In genomic region chr1:52944566-52944965, GRCh38 we compare ENCODE assay signal across 21 cellular contexts. TPM values are rescaled to one million over a fixed set of nuclear protein-coding genes. Genes with fewer than 3 reads are reported as not detected.
A peak's percentile ranks its signal among the peaks of the same experiment; 100 is the strongest.
DNase-seq lines count a peak whose midpoint lies in the region; FAIRE-seq and TF ChIP-seq lines count a peak whose summit lies in the region.
"Had no signal": no experiment of that assay in that cellular context is flagged by ENCODE, and none has a peak within 500 bp of the region (broad histone marks: within the 10 kb centered on the region; RNA-seq: fewer than 3 reads in every experiment).

No MANE protein-coding gene starts in this region.

- peak; percentile 17 for DNase-seq in MCF 10A (ENCODE audit: unreplicated experiment)
- DNase-seq in breast epithelium (ENCODE audit: low spot score in 2 of 2) = no peak
- no peak for DNase-seq in astrocyte (ENCODE audit: low read depth)
- DNase-seq in mesothelial cell of epicardium (ENCODE audit: low spot score in 2 of 2, unreplicated experiment in 2 of 2) = no peak
- DNase-seq in COLO668 (lab: John Stamatoyannopoulos, UW; ENCODE audit: unreplicated experiment) = no peak
- no peak for DNase-seq in amygdala (lab: John Stamatoyannopoulos, UW)
- DNase-seq: CD4-positive, CD25-positive, alpha-beta regulatory T cell; CD8-positive, alpha-beta T cell; DMS53; DMS79 treated with DMSO at 0.1 percent for 48 hours; GF-D8; H9 had no signal

- H3K4me1 ChIP-seq in breast epithelium (no peaks in the 10 kb centered on the region), astrocyte (ENCODE audit: insufficient read depth, low read length) (no peaks in the 10 kb centered on the region)
- H3K4me1 ChIP-seq: BLaER1 had no signal

- H3K9me3 ChIP-seq in breast epithelium (no peaks in the 10 kb centered on the region), astrocyte (ENCODE audit: insufficient read depth, low read depth, low read length) (no peaks in the 10 kb centered on the region)
- H3K9me3 ChIP-seq: BLaER1 had no signal

- H3K4me2 ChIP-seq in astrocyte (ENCODE audit: low read length) = no peak overlapping the region
- H3K4me2 ChIP-seq: BLaER1, GM23338 had no signal

- CTCF ChIA-PET in MCF 10A (lab: Yijun Ruan, JAX) = interaction anchor here (0.7 to 1.2 kb wide), 2 partner anchors 12 to 23 kb away, joined by 3 to 5 read pairs; partner anchors contain the start of gene ECHDC2

- TF ChIP-seq CTCF in MCF 10A (IDR thresholded peaks at IDR 0.05; ENCODE audit: unreplicated experiment) (no peak), breast epithelium (IDR thresholded peaks at IDR 0.05) (no peak), astrocyte (IDR thresholded peaks at IDR 0.05; ENCODE audit: insufficient read depth, low read depth, low read length) (no peak), mesothelial cell of epicardium (IDR thresholded peaks at IDR 0.05; ENCODE audit: unreplicated experiment) (no peak)

- H3K36me3 Mint-ChIP-seq in MCF 10A (ENCODE audit: insufficient read depth, unreplicated experiment) (peaks cover 5% of the 10 kb centered on the region), astrocyte (ENCODE audit: low read depth, unreplicated experiment) (peaks cover 3% of the 10 kb centered on the region), mesothelial cell of epicardium (peaks cover 5% of the 10 kb centered on the region)

- H3K9me3 Mint-ChIP-seq in MCF 10A (ENCODE audit: unreplicated experiment) (no peaks in the 10 kb centered on the region), astrocyte (ENCODE audit: unreplicated experiment) (peaks cover 6% of the 10 kb centered on the region), mesothelial cell of epicardium (peaks cover 3% of the 10 kb centered on the region)
- H3K9me3 Mint-ChIP-seq: CD4-positive, CD25-positive, alpha-beta regulatory T cell; H9 had no signal

- H3K9ac ChIP-seq in astrocyte (ENCODE audit: low read length) = no peak overlapping the region
- H3K9ac ChIP-seq: BLaER1 had no signal

- H3K27me3 ChIP-seq in breast epithelium = no peaks in the 10 kb centered on the region
- H3K27me3 ChIP-seq in astrocyte (ENCODE audit: insufficient read depth, low read length) = no peaks in the 10 kb centered on the region
- H3K27me3 ChIP-seq: BLaER1 had no signal

- H3K4me3 ChIP-seq in breast epithelium = no peak overlapping the region
- no peak overlapping the region for H3K4me3 ChIP-seq in astrocyte (ENCODE audit: insufficient read depth, low read depth, low read length)
- H3K4me3 ChIP-seq: BLaER1, GM23338 had no signal

- H3K27me3 Mint-ChIP-seq in MCF 10A (ENCODE audit: insufficient read depth, unreplicated experiment) (no peaks in the 10 kb centered on the region), astrocyte (ENCODE audit: low read depth, unreplicated experiment) (no peaks in the 10 kb centered on the region), mesothelial cell of epicardium (ENCODE audit: low read depth) (no peaks in the 10 kb centered on the region)
- H3K27me3 Mint-ChIP-seq: B cell; CD4-positive, CD25-positive, alpha-beta regulatory T cell had no signal

- no peak for TF ChIP-seq POLR2A in breast epithelium (IDR thresholded peaks at IDR 0.05)

- H3K27ac ChIP-seq in breast epithelium (no peak overlapping the region), astrocyte (ENCODE audit: low read depth, low read length) (no peak overlapping the region)
- H3K27ac ChIP-seq: 22Rv1, BLaER1, C4-2B had no signal

- H3K4me1 Mint-ChIP-seq in MCF 10A (ENCODE audit: insufficient read depth, unreplicated experiment) = no peaks in the 10 kb centered on the region
- peaks cover 4% of the 10 kb centered on the region for H3K4me1 Mint-ChIP-seq in astrocyte (ENCODE audit: low read depth, unreplicated experiment)
- H3K4me1 Mint-ChIP-seq in mesothelial cell of epicardium = peaks cover 7% of the 10 kb centered on the region
- H3K4me1 Mint-ChIP-seq: B cell, GM23338 had no signal

- no peak overlapping the region for H2AFZ ChIP-seq in astrocyte (ENCODE audit: low read depth, low read length)
- H2AFZ ChIP-seq: GM23338 had no signal

- no peak overlapping the region for H3K4me3 Mint-ChIP-seq in MCF 10A (ENCODE audit: unreplicated experiment)
- H3K4me3 Mint-ChIP-seq in astrocyte (ENCODE audit: unreplicated experiment) = peak overlapping the region; percentile 50
- H3K4me3 Mint-ChIP-seq in mesothelial cell of epicardium = no peak overlapping the region
- H3K4me3 Mint-ChIP-seq: B cell; CD4-positive, CD25-positive, alpha-beta regulatory T cell; CD8-positive, alpha-beta T cell; GM23338; H9 had no signal

- POLR2A ChIA-PET in MCF 10A (lab: Yijun Ruan, JAX) = interaction anchor here (0.7 to 1.1 kb wide), 3 partner anchors 9 to 46 kb away, joined by 3 read pairs; no protein-coding TSS in a partner anchor

- H3K27ac Mint-ChIP-seq in MCF 10A (ENCODE audit: low read depth, unreplicated experiment) (no peak overlapping the region), astrocyte (ENCODE audit: unreplicated experiment) (no peak overlapping the region), mesothelial cell of epicardium (peak overlapping the region; percentile 48)
- H3K27ac Mint-ChIP-seq: B cell; CD4-positive, CD25-positive, alpha-beta regulatory T cell; CD8-positive, alpha-beta T cell; GM23338; H9 had no signal

- intact Hi-C loops in MCF 10A (cut with micrococcal nuclease) = no loop called here
- intact Hi-C loops in breast epithelium (cut with DNase I; ENCODE audit: low total_unique reads) = loop anchor here (5.0 kb wide), 1 partner anchor 703 kb away; no protein-coding TSS in a partner anchor

- FAIRE-seq in astrocyte (lab: Jason Lieb, UNC) = no peak
- FAIRE-seq: A204.1, GM12891, GM18507 had no signal

- no peaks in the 10 kb centered on the region for H3K79me2 ChIP-seq in astrocyte (ENCODE audit: insufficient read depth, low read length)

- H3K36me3 ChIP-seq in breast epithelium (no peaks in the 10 kb centered on the region), astrocyte (ENCODE audit: insufficient read depth, low read length) (no peaks in the 10 kb centered on the region)
- H3K36me3 ChIP-seq: BLaER1 had no signal

- BruUV-seq in MCF 10A (replicated peaks; lab: Mats Ljungman, UMichigan) = no TSS peak

- no peaks in the 10 kb centered on the region for H4K20me1 ChIP-seq in astrocyte (ENCODE audit: insufficient read depth, low read length)
- H4K20me1 ChIP-seq: BLaER1 had no signal

RNA-seq across cellular contexts. Expression of gene SCP2, which starts 17.5 kb away (rescaled TPM):
- total RNA-seq in MCF 10A (2022) = 53.8 and 61.3 TPM in 2 replicates
- total RNA-seq in breast epithelium = 100 to 1,000 TPM in 2 of 3 donors, 10 to 100 TPM in 1; 97.3 to 144 (median 139) TPM
- total RNA-seq in astrocyte = 89.8 and 93.2 TPM in 2 replicates
- 55.8 to 58.9 TPM (median 56.5 TPM) in 3 replicates for total RNA-seq in mesothelial cell of epicardium

RNA-seq across cellular contexts. Expression of gene ECHDC2, which starts 23.0 kb away (rescaled TPM):
- total RNA-seq in MCF 10A (2022) (106 and 129 TPM in 2 replicates), breast epithelium (100 to 1,000 TPM; 157 to 202 (median 182) TPM), astrocyte (6.2 and 9.0 TPM in 2 replicates), mesothelial cell of epicardium (176 to 180 TPM (median 178 TPM) in 3 replicates)
- total RNA-seq: G401 had no signal

Comparison
In these comparisons a context has a peak if more than half of its experiments do, and no peak if none do; other contexts are left out.
1. RNA of gene ECHDC2, which starts 23.0 kb away (total RNA-seq): 157 to 202 TPM in breast epithelium, 176 to 180 TPM in mesothelial cell of epicardium and 106 to 129 TPM in MCF 10A; 6.2 to 9.0 TPM in astrocyte; every median in the first group is over 10 times any median in the second.